ENCODE assay signal across 8 cellular contexts in the genomic region with DNA sequence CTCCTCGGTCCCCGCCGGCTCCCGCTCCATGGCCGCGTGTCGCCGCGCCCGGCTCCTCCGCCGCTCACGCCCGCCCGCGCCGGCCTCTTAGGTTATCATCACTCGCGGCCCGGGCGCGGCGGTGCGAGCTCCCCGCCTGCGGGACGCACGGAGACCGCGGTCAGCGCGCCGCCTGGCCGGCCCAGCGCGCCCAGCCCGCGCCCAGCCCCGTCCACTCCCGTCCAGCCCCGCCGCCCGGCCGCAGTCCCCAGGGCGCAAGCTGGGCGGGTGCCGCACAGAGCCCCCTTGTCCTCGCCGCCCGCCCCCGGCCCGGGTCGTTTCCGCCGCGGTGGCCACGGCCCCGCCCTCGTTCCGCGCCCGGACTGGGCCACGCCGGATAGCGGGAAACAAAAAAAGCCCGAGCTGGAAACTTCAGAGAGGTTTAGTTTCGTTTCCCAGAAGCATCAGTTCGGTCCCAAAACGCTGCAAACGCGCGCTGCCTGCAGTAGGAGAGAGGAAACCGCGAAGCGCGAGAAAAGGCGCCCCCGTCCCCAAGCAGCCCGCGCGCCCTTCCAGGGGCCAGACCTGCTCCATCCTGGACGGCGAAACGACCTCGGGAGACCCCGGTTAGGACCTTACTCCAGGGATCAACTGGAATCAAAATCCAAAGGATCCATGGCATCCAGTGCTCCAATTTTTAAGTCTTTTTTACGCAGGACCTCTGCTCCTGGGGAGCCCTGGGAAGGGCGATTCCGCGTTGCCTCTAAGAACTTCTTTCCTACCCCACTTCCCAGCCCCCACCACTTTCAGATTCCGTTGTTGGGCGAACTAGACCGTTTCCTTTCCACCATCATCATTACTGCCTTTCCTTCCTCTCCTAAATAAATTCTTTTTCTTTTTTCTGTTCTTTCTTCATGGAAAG. TPM values are rescaled to one million over a fixed set of nuclear protein-coding genes. Genes with fewer than 3 reads are reported as not detected.
DNase-seq lines count a peak whose midpoint lies in the region; ATAC-seq and TF ChIP-seq lines count a peak whose summit lies in the region.

A gene with protein sequence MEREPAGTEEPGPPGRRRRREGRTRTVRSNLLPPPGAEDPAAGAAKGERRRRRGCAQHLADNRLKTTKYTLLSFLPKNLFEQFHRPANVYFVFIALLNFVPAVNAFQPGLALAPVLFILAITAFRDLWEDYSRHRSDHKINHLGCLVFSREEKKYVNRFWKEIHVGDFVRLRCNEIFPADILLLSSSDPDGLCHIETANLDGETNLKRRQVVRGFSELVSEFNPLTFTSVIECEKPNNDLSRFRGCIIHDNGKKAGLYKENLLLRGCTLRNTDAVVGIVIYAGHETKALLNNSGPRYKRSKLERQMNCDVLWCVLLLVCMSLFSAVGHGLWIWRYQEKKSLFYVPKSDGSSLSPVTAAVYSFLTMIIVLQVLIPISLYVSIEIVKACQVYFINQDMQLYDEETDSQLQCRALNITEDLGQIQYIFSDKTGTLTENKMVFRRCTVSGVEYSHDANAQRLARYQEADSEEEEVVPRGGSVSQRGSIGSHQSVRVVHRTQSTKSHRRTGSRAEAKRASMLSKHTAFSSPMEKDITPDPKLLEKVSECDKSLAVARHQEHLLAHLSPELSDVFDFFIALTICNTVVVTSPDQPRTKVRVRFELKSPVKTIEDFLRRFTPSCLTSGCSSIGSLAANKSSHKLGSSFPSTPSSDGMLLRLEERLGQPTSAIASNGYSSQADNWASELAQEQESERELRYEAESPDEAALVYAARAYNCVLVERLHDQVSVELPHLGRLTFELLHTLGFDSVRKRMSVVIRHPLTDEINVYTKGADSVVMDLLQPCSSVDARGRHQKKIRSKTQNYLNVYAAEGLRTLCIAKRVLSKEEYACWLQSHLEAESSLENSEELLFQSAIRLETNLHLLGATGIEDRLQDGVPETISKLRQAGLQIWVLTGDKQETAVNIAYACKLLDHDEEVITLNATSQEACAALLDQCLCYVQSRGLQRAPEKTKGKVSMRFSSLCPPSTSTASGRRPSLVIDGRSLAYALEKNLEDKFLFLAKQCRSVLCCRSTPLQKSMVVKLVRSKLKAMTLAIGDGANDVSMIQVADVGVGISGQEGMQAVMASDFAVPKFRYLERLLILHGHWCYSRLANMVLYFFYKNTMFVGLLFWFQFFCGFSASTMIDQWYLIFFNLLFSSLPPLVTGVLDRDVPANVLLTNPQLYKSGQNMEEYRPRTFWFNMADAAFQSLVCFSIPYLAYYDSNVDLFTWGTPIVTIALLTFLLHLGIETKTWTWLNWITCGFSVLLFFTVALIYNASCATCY (N-terminal part only) (minus strand): TSS at position 261 of the 901 bp plus-strand sequence. CDS start 231 bp downstream, at position 30.

- ATAC-seq in GM18861 (IDR thresholded peaks at IDR 0.05; ENCODE audit: unreplicated experiment) = no peak

- H3K36me3 ChIP-seq in brain microvascular endothelial cell (replicated peaks) (no peaks in the 10 kb centered on the region), kidney epithelial cell (ENCODE audit: control insufficient read depth, insufficient read depth, low read length) (no peaks in the 10 kb centered on the region)

- H3K4me3 ChIP-seq in brain microvascular endothelial cell (ENCODE audit: low read depth, low read length) (peak within 1 kb of the TSS; percentile 61), kidney epithelial cell (ENCODE audit: low read depth, low read length) (peak within 1 kb of the TSS; percentile 73)

- H3K27me3 ChIP-seq in brain microvascular endothelial cell (replicated peaks) (no peaks in the 10 kb centered on the region), kidney epithelial cell (ENCODE audit: control insufficient read depth, insufficient read depth, low read length) (no peaks in the 10 kb centered on the region)

- DNase-seq in RPMI8226 (peak; percentile 83), brain microvascular endothelial cell (peak; percentile 40), kidney epithelial cell (ENCODE audit: low read depth) (no peak), islet precursor cell (no peak), DMS53 (lab: John Stamatoyannopoulos, UW) (no peak)
- peak; percentile 53 to 75 for DNase-seq in stimulated activated CD4-positive, alpha-beta T cell treated with anti-CD3 and anti-CD28 coated beads, Interleukin-2, amount 100 ng/mL, for 24 hours

- in situ Hi-C loops in brain microvascular endothelial cell (cut with HindIII; ENCODE audit: low pct_ligation_motif_present, low sequenced_read_pairs) = no loop called here

- peak within 1 kb of the TSS; percentile 74 for H3K27ac ChIP-seq in C4-2B
- no peak within 1 kb of the TSS for H3K27ac ChIP-seq in brain microvascular endothelial cell

- TF ChIP-seq CTCF in C4-2B (conservative IDR thresholded peaks at IDR 0.05) (no peak), brain microvascular endothelial cell (IDR thresholded peaks at IDR 0.05; ENCODE audit: low read depth, low read length, missing control alignments) (no peak), kidney epithelial cell (IDR thresholded peaks at IDR 0.05; ENCODE audit: insufficient read depth, low read length, poor library complexity, severe bottlenecking) (no peak)

RNA-seq across cellular contexts. Expression of the gene that starts here (rescaled TPM):
- 7.6 and 8.0 TPM in 2 replicates for total RNA-seq in kidney epithelial cell

Comparison
In these comparisons a context has a peak if more than half of its experiments do, and no peak if none do; other contexts are left out.
1. DNase-seq: peak in RPMI8226 (single experiment), brain microvascular endothelial cell (single experiment) and stimulated activated CD4-positive, alpha-beta T cell treated with anti-CD3 and anti-CD28 coated beads, Interleukin-2, amount 100 ng/mL, for 24 hours (2 of 2); none in kidney epithelial cell (single experiment), islet precursor cell (single experiment) and DMS53 (single experiment).